ENCODE assay signal across 8 cellular contexts in genomic region chr11:2269601-2270321, GRCh38. TPM values are rescaled to one million over a fixed set of nuclear protein-coding genes. Genes with fewer than 3 reads are reported as not detected.
DNase-seq lines count a peak whose midpoint lies in the region; TF ChIP-seq lines count a peak whose summit lies in the region.

No MANE protein-coding gene starts in this region.

- POLR2A ChIA-PET in Caco-2 (lab: Charles Lee): interaction anchor here (1.1 to 2.9 kb wide), 2 partner anchors 60 to 66 kb away, joined by 5 to 26 read pairs; no protein-coding TSS in a partner anchor

- no TSS peak for BruUV-seq in Caco-2 (replicated peaks; lab: Mats Ljungman, UMichigan)

- H3K4me1 Mint-ChIP-seq in Caco-2 (ENCODE audit: low read depth, unreplicated experiment): peaks cover 10% of the 10 kb centered on the region

- H3K4me3 Mint-ChIP-seq in Caco-2 (ENCODE audit: unreplicated experiment): peak overlapping the region; percentile 87

- TF ChIP-seq CTCF in Caco-2 (IDR thresholded peaks at IDR 0.05; ENCODE audit: insufficient read depth in 1 of 2, low read depth in 1 of 2, low read length in 1 of 2, severe bottlenecking in 1 of 2, unreplicated experiment in 1 of 2): peak in 1 of 2 experiments; percentile 72

- H3K4me1 ChIP-seq in Caco-2: peaks cover 27% of the 10 kb centered on the region

- H3K4me3 ChIP-seq in Caco-2 (ENCODE audit: low read depth, low read length): peak overlapping the region; percentile 76

- H3K9me3 Mint-ChIP-seq in Caco-2 (ENCODE audit: unreplicated experiment): no peaks in the 10 kb centered on the region

- H3K27me3 Mint-ChIP-seq in Caco-2 (ENCODE audit: insufficient read depth, unreplicated experiment): no peaks in the 10 kb centered on the region

- CTCF ChIA-PET in Caco-2 (lab: Charles Lee): interaction anchor here (0.6 to 2.4 kb wide), 10 partner anchors 29 to 151 kb away, joined by 3 to 13 read pairs (median 4); no protein-coding TSS in a partner anchor

- peaks cover 3% of the 10 kb centered on the region for H3K36me3 ChIP-seq in Caco-2 (ENCODE audit: control insufficient read depth, insufficient read depth, low read length)

- H3K9me3 ChIP-seq in Caco-2: no peaks in the 10 kb centered on the region

- intact Hi-C loops in Caco-2 (cut with micrococcal nuclease; ENCODE audit: unreplicated experiment) (loop anchor here (1.0 to 2.0 kb wide), 3 partner anchors 33 to 72 kb away; partner anchors contain the start of gene TSPAN32), cardiac septum (cut with DNase I) (no loop called here), posterior vena cava (cut with DNase I) (no loop called here)

- DNase-seq in Caco-2 (peak; percentile 85 to 87), NCI-H1417 treated with DMSO at 0.1 percent for 48 hours (lab: John Stamatoyannopoulos, UW) (peak; percentile 33), cardiac septum (ENCODE audit: low spot score) (peak; percentile 76), posterior vena cava (ENCODE audit: low spot score) (peak; percentile 84), occipital lobe (lab: John Stamatoyannopoulos, UW) (no peak), NCI-H1694 (lab: John Stamatoyannopoulos, UW) (no peak), substantia nigra (lab: John Stamatoyannopoulos, UW) (no peak)
- peak; percentile 60 for DNase-seq in activated naive CD4-positive, alpha-beta T cell treated with anti-CD3 and anti-CD28 coated beads, Interleukin-2, amount 50 U/mL, for 16 hours

- H3K27ac ChIP-seq in substantia nigra (ENCODE audit: low read depth, low read length, poor library complexity, severe bottlenecking): no peak overlapping the region

- peak overlapping the region; percentile 88 for H3K27ac Mint-ChIP-seq in Caco-2 (ENCODE audit: unreplicated experiment)

- H3K27me3 ChIP-seq in Caco-2 (replicated peaks; ENCODE audit: control insufficient read depth, insufficient read depth, low read length): no peaks in the 10 kb centered on the region

- H3K36me3 Mint-ChIP-seq in Caco-2 (ENCODE audit: insufficient read depth, unreplicated experiment): peaks cover 33% of the 10 kb centered on the region

RNA-seq across cellular contexts. Expression of gene ASCL2, which starts 0.6 kb away (rescaled TPM):
- total RNA-seq in Caco-2 (2022): 26.6 and 32.5 TPM in 2 replicates
- not detected for total RNA-seq in cardiac septum
- total RNA-seq in posterior vena cava: under 1 TPM; 0.43 to 0.69 TPM
- 1.4 TPM for total RNA-seq in occipital lobe

RNA-seq across cellular contexts. Expression of gene C11orf21, which starts 32.0 kb away (rescaled TPM):
- total RNA-seq in Caco-2 (2022) (0.09 and 0.21 TPM in 2 replicates), cardiac septum (23.2 TPM), posterior vena cava (1 to 10 TPM; 1.3 to 1.8 TPM), occipital lobe (0.16 TPM)

RNA-seq across cellular contexts. Expression of gene TSPAN32, which starts 32.1 kb away (rescaled TPM):
- total RNA-seq in Caco-2 (2022): 0.97 and 1.2 TPM in 2 replicates
- 26.2 TPM for total RNA-seq in cardiac septum
- total RNA-seq in posterior vena cava: 1 to 10 TPM in 1 of 2 donors, under 1 TPM in 1; 0.76 to 3.6 TPM
- total RNA-seq in occipital lobe: not detected

Comparison
In these comparisons a context has a peak if more than half of its experiments do, and no peak if none do; other contexts are left out.
1. DNase-seq: peak in Caco-2 (2 of 2), NCI-H1417 treated with DMSO at 0.1 percent for 48 hours (single experiment), activated naive CD4-positive, alpha-beta T cell treated with anti-CD3 and anti-CD28 coated beads, Interleukin-2, amount 50 U/mL, for 16 hours (single experiment), cardiac septum (single experiment) and posterior vena cava (single experiment); none in occipital lobe (single experiment), NCI-H1694 (single experiment) and substantia nigra (0 of 49).
2. RNA of gene ASCL2, which starts 0.6 kb away (total RNA-seq): 26.6 to 32.5 TPM in Caco-2; 1.4 TPM in occipital lobe (single experiment), 0.43 to 0.69 TPM in posterior vena cava and not detected in cardiac septum (single experiment); every median in the first group is over 10 times any median in the second.